21 cellular contexts compared by ENCODE assay signal in genomic region chrX:31547416-31547815, GRCh38.
DNase-seq lines count a peak whose midpoint lies in the region; ATAC-seq and TF ChIP-seq lines count a peak whose summit lies in the region.
"Had no signal": no experiment of that assay in that cellular context is flagged by ENCODE, and none has a peak within 500 bp of the region (broad histone marks: within the 10 kb centered on the region; RNA-seq: fewer than 3 reads in every experiment).

No MANE protein-coding gene starts in this region.

- intact Hi-C loops in Caco-2 (cut with micrococcal nuclease; ENCODE audit: unreplicated experiment) = loop anchor here (10.0 kb wide), 2 partner anchors 107 to 273 kb away; no protein-coding TSS in a partner anchor

- no TSS peak for BruUV-seq in Caco-2 (replicated peaks; lab: Mats Ljungman, UMichigan)

- peaks cover 4% of the 10 kb centered on the region; the same call in 1 of the 2 replicates for H3K4me1 ChIP-seq in Caco-2
- H3K4me1 ChIP-seq: A549, SJCRH30 had no signal

- H3K4me1 Mint-ChIP-seq in Caco-2 (ENCODE audit: low read depth, unreplicated experiment) = no peaks in the 10 kb centered on the region
- H3K4me1 Mint-ChIP-seq: CD4-positive, CD25-positive, alpha-beta regulatory T cell; IgD-negative memory B cell had no signal

- no peaks in the 10 kb centered on the region for H3K9me3 ChIP-seq in Caco-2
- H3K9me3 ChIP-seq: A549, SJCRH30 had no signal

- no peak overlapping the region for H3K4me3 Mint-ChIP-seq in Caco-2 (ENCODE audit: unreplicated experiment)
- H3K4me3 Mint-ChIP-seq: CD4-positive, CD25-positive, alpha-beta regulatory T cell; IgD-negative memory B cell had no signal

- H3K4me3 ChIP-seq in fibroblast of the aortic adventitia (ENCODE audit: low read depth, low read length) = no peak overlapping the region
- no peak overlapping the region for H3K4me3 ChIP-seq in Caco-2 (ENCODE audit: low read depth, low read length)
- H3K4me3 ChIP-seq: A549, SJCRH30 had no signal

- H3K9me3 Mint-ChIP-seq in Caco-2 (ENCODE audit: unreplicated experiment) = no peaks in the 10 kb centered on the region
- H3K9me3 Mint-ChIP-seq: IgD-negative memory B cell had no signal

- H3K27ac Mint-ChIP-seq in Caco-2 (ENCODE audit: unreplicated experiment) = no peak overlapping the region
- H3K27ac Mint-ChIP-seq: CD4-positive, CD25-positive, alpha-beta regulatory T cell; IgD-negative memory B cell had no signal

- H3K36me3 Mint-ChIP-seq in Caco-2 (ENCODE audit: insufficient read depth, unreplicated experiment) = peaks cover 6% of the 10 kb centered on the region
- H3K36me3 Mint-ChIP-seq: CD4-positive, CD25-positive, alpha-beta regulatory T cell; IgD-negative memory B cell had no signal

- CTCF ChIA-PET in Caco-2 (lab: Charles Lee) = no interaction called here

- H3K27me3 ChIP-seq in Caco-2 (replicated peaks; ENCODE audit: control insufficient read depth, insufficient read depth, low read length) = no peaks in the 10 kb centered on the region
- H3K27me3 ChIP-seq: SJCRH30 had no signal

- POLR2A ChIA-PET in Caco-2 (lab: Charles Lee) = no interaction called here

- no peaks in the 10 kb centered on the region for H3K36me3 ChIP-seq in Caco-2 (ENCODE audit: control insufficient read depth, insufficient read depth, low read length)
- H3K36me3 ChIP-seq: SJCRH30 had no signal

- peak; percentile 14 for DNase-seq in H4 (ENCODE audit: low spot score)
- DNase-seq in astrocyte of the hippocampus (ENCODE audit: low read depth, low spot score) = peak; percentile 38
- DNase-seq in fibroblast of the aortic adventitia (ENCODE audit: low read depth) = peak; percentile 14
- DNase-seq in Caco-2 = no peak
- no peak for DNase-seq in NCI-H1092 treated with DMSO at 0.1 percent for 48 hours (lab: John Stamatoyannopoulos, UW)
- DNase-seq: CD4-positive, CD25-positive, alpha-beta regulatory T cell; DMS79; Karpas-422; MM.1S; NCI-H1048; NCI-H1436; NCI-H187 treated with DMSO at 0.1 percent for 48 hours; NCI-H2107; NCI-H446 treated with DMSO at 0.1 percent for 48 hours; NCI-H526 treated with DMSO at 0.1 percent for 48 hours; OCI-M1; SJCRH30 had no signal

- H3K27me3 Mint-ChIP-seq in Caco-2 (ENCODE audit: insufficient read depth, unreplicated experiment) = no peaks in the 10 kb centered on the region
- H3K27me3 Mint-ChIP-seq: CD4-positive, CD25-positive, alpha-beta regulatory T cell; IgD-negative memory B cell had no signal

- no peak for TF ChIP-seq CTCF in fibroblast of the aortic adventitia (IDR thresholded peaks at IDR 0.05; ENCODE audit: insufficient read depth, low read length)
- TF ChIP-seq CTCF in Caco-2 (IDR thresholded peaks at IDR 0.05; ENCODE audit: insufficient read depth in 1 of 2, low read depth in 1 of 2, low read length in 1 of 2, severe bottlenecking in 1 of 2, unreplicated experiment in 1 of 2) = no peak

- no peak for ATAC-seq in GM21786 (IDR thresholded peaks at IDR 0.05; ENCODE audit: unreplicated experiment)
- no peak for ATAC-seq in GM21717 (IDR thresholded peaks at IDR 0.05; ENCODE audit: unreplicated experiment)
- ATAC-seq: A549 had no signal

Comparison
In these comparisons a context has a peak if more than half of its experiments do, and no peak if none do; other contexts are left out.
1. DNase-seq: peak in H4 (single experiment), astrocyte of the hippocampus (single experiment) and fibroblast of the aortic adventitia (single experiment); none in Caco-2 (0 of 2) and NCI-H1092 treated with DMSO at 0.1 percent for 48 hours (single experiment).